Comparison of ENCODE assay signal across 21 cellular contexts in genomic region chr1:31159869-31160611, GRCh38.
A peak's percentile ranks its signal among the peaks of the same experiment; 100 is the strongest.
DNase-seq lines count a peak whose midpoint lies in the region; ATAC-seq, FAIRE-seq and TF ChIP-seq lines count a peak whose summit lies in the region.
"Had no signal": no experiment of that assay in that cellular context is flagged by ENCODE, and none has a peak within 500 bp of the region (broad histone marks: within the 10 kb centered on the region; RNA-seq: fewer than 3 reads in every experiment).

No MANE protein-coding gene starts in this region.

- H3K9ac ChIP-seq in K562 (ENCODE audit: insufficient read depth in 1 of 2, low read depth in 2 of 2, low read length in 2 of 2): peak overlapping the region; percentile 14 to 66; a peak in 3 of 4 replicates

- ATAC-seq in K562 (peak; percentile 26), mucosa of descending colon (peak; percentile 29), upper lobe of right lung (no peak)
- ATAC-seq in stimulated activated naive B cell treated with anti-CD40 and anti-IgM and Interleukin-4, amounts not matched to agents 10 μg/mL and 1 μg/mL and 100 μg/mL, for 72 hours (replicated peaks): no peak
- ATAC-seq: PC-3 had no signal

- no TSS peak for BruUV-seq in K562 (replicated peaks; lab: Mats Ljungman, UMichigan)

- in situ Hi-C loops in K562 (cut with MboI): no loop called here

- TF ChIP-seq POLR2A in K562 (conservative IDR thresholded peaks at IDR 0.05): no peak

- no peaks in the 10 kb centered on the region for H3K36me3 ChIP-seq in K562 (ENCODE audit: control insufficient read depth, insufficient read depth, low read length)
- no peaks in the 10 kb centered on the region for H3K36me3 ChIP-seq in mucosa of descending colon (ENCODE audit: low read depth)
- no peaks in the 10 kb centered on the region for H3K36me3 ChIP-seq in upper lobe of right lung

- H3K9me3 ChIP-seq in K562 (replicated peaks; ENCODE audit: control insufficient read depth, insufficient read depth, low read depth, low read length) (no peaks in the 10 kb centered on the region), mucosa of descending colon (no peaks in the 10 kb centered on the region), upper lobe of right lung (no peaks in the 10 kb centered on the region)

- H3K4me1 ChIP-seq in K562 (replicated peaks in 1 of 2; ENCODE audit: control insufficient read depth in 2 of 2, insufficient read depth in 2 of 2, low read length in 2 of 2): peaks cover 32 to 45% of the 10 kb centered on the region in 2 experiments
- no peaks in the 10 kb centered on the region for H3K4me1 ChIP-seq in mucosa of descending colon (ENCODE audit: low read depth)
- peaks cover 7% of the 10 kb centered on the region for H3K4me1 ChIP-seq in upper lobe of right lung

- H4K20me1 ChIP-seq in K562 (replicated peaks; ENCODE audit: control insufficient read depth, insufficient read depth, low read length): no peaks in the 10 kb centered on the region

- no peak for TF ChIP-seq CTCF in K562 (IDR thresholded peaks at IDR 0.05 in 2 of 3, conservative IDR thresholded peaks at IDR 0.05 in 1 of 3; ENCODE audit: insufficient read depth in 2 of 3, low read depth in 1 of 3, low read length in 3 of 3)
- TF ChIP-seq CTCF in mucosa of descending colon (IDR thresholded peaks at IDR 0.05): no peak
- no peak for TF ChIP-seq CTCF in upper lobe of right lung (IDR thresholded peaks at IDR 0.05)

- H2AFZ ChIP-seq in K562 (ENCODE audit: low read depth, low read length): peak overlapping the region; percentile 82

- H3K27me3 ChIP-seq in K562 (ENCODE audit: control insufficient read depth in 2 of 2, insufficient read depth in 2 of 2, low read length in 2 of 2) (no peaks in the 10 kb centered on the region), upper lobe of right lung (no peaks in the 10 kb centered on the region)

- intact Hi-C loops in K562 (cut with micrococcal nuclease): loop anchor here (10.0 kb wide), 1 partner anchor 185 kb away; no protein-coding TSS in a partner anchor
- intact Hi-C loops in mucosa of descending colon (cut with DNase I, micrococcal nuclease): no loop called here
- intact Hi-C loops in upper lobe of right lung (cut with DNase I): no loop called here

- TF ChIP-seq EP300 in K562 (IDR thresholded peaks at IDR 0.05; ENCODE audit: low read length): peak; percentile 64

- 28% methylated on average over 9 of the region's 9 CpGs for WGBS in K562 (ENCODE audit: insufficient coverage, low coverage, missing lambda C conversion rate)

- H3K36me3 Mint-ChIP-seq in activated naive CD4-positive, alpha-beta T cell treated with anti-CD3 and anti-CD28 coated beads, Interleukin-2, amount 50 U/mL, for 24 hours: no peaks in the 10 kb centered on the region
- H3K36me3 Mint-ChIP-seq in activated naive CD4-positive, alpha-beta T cell treated with anti-CD3 and anti-CD28 coated beads, Interleukin-2, amount 10 ng/mL, durations not matched to agents 7 days and 5 days: no peaks in the 10 kb centered on the region
- H3K36me3 Mint-ChIP-seq in stimulated activated naive B cell treated with anti-CD40 and anti-IgM and Interleukin-4, amounts not matched to agents 10 μg/mL and 1 μg/mL and 100 μg/mL, for 72 hours: peaks cover 2 to 3% of the 10 kb centered on the region in 2 donors

- TF ChIP-seq RAD21 in K562 (CRISPR knock-in tag; conservative IDR thresholded peaks at IDR 0.05 in 1 of 2, IDR thresholded peaks at IDR 0.05 in 1 of 2): peak; percentile 19 to 21; a peak in 3 of 4 replicates

- peak overlapping the region; percentile 51; the same call in 1 of the 2 replicates for H3K4me2 ChIP-seq in K562 (ENCODE audit: insufficient read depth, low read length)

- H3K27ac Mint-ChIP-seq in activated naive CD4-positive, alpha-beta T cell treated with anti-CD3 and anti-CD28 coated beads, Interleukin-2, amount 50 U/mL, for 24 hours: peak overlapping the region; percentile 72
- H3K27ac Mint-ChIP-seq in activated naive CD4-positive, alpha-beta T cell treated with anti-CD3 and anti-CD28 coated beads, Interleukin-2, amount 10 ng/mL, durations not matched to agents 7 days and 5 days: no peak overlapping the region
- peak overlapping the region; percentile 5 for H3K27ac Mint-ChIP-seq in stimulated activated naive B cell treated with anti-CD40 and anti-IgM and Interleukin-4, amounts not matched to agents 10 μg/mL and 1 μg/mL and 100 μg/mL, for 72 hours

- peak; percentile 81 for FAIRE-seq in K562 (lab: Jason Lieb, UNC)
- FAIRE-seq: HTR-8/SVneo had no signal

- H3K27ac ChIP-seq in K562 (ENCODE audit: extremely low read depth, low read depth, low read length) (peak overlapping the region; percentile 47), upper lobe of right lung (no peak overlapping the region)
- H3K27ac ChIP-seq: 22Rv1, C4-2B, HL-60 had no signal

- CTCF ChIA-PET in activated naive CD4-positive, alpha-beta T cell treated with anti-CD3 and anti-CD28 coated beads, Interleukin-2, amount 10 ng/mL, durations not matched to agents 7 days and 5 days (lab: Charles Lee): interaction anchor here (0.6 kb wide), 1 partner anchor 32 kb away, joined by 5 read pairs; no protein-coding TSS in a partner anchor
- CTCF ChIA-PET in K562 (lab: Yijun Ruan, JAX; ENCODE audit: low intra/inter-chr PET ratio): no interaction called here

- no peak overlapping the region for H3K4me3 Mint-ChIP-seq in activated naive CD4-positive, alpha-beta T cell treated with anti-CD3 and anti-CD28 coated beads, Interleukin-2, amount 50 U/mL, for 24 hours
- no peak overlapping the region for H3K4me3 Mint-ChIP-seq in activated naive CD4-positive, alpha-beta T cell treated with anti-CD3 and anti-CD28 coated beads, Interleukin-2, amount 10 ng/mL, durations not matched to agents 7 days and 5 days
- H3K4me3 Mint-ChIP-seq in stimulated activated naive B cell treated with anti-CD40 and anti-IgM and Interleukin-4, amounts not matched to agents 10 μg/mL and 1 μg/mL and 100 μg/mL, for 72 hours: no peak overlapping the region
- H3K4me3 Mint-ChIP-seq: H9 had no signal

- peaks cover 4% of the 10 kb centered on the region; the same call in 1 of the 3 replicates for H3K79me2 ChIP-seq in K562 (ENCODE audit: control insufficient read depth, insufficient read depth, low read length)

- no peak overlapping the region for H3K4me3 ChIP-seq in K562
- H3K4me3 ChIP-seq in mucosa of descending colon: no peak overlapping the region
- H3K4me3 ChIP-seq in upper lobe of right lung: no peak overlapping the region

- H3K9me1 ChIP-seq in K562 (ENCODE audit: control insufficient read depth, insufficient read depth, low read length): no peaks in the 10 kb centered on the region

- POLR2A ChIA-PET in K562 (lab: Yijun Ruan, JAX): interaction anchor here (0.6 to 3.6 kb wide), 3 partner anchors 10 to 1619 kb away, joined by 3 to 20 read pairs (median 3); no protein-coding TSS in a partner anchor

- no peak for DNase-seq in activated naive CD4-positive, alpha-beta T cell treated with anti-CD3 and anti-CD28 coated beads, Interleukin-2, amount 10 ng/mL, durations not matched to agents 7 days and 5 days
- DNase-seq in K562 (ENCODE audit: extremely low read depth in 1 of 4, low spot score in 3 of 4): peak; percentile 51 to 86 (median 60)
- peak in 1 of 3 donors; percentile 43 for DNase-seq in mucosa of descending colon
- no peak for DNase-seq in stimulated activated naive B cell treated with anti-CD40 and anti-IgM and Interleukin-4, amounts not matched to agents 10 μg/mL and 1 μg/mL and 100 μg/mL, for 72 hours
- no peak for DNase-seq in SKM-1 treated with dmso at 0.1 percent for 144 hours (lab: John Stamatoyannopoulos, UW; ENCODE audit: unreplicated experiment)
- DNase-seq in upper lobe of right lung: no peak
- DNase-seq in iPS-NIHi11 (ENCODE audit: low spot score): no peak
- DNase-seq: AML-193, DMS79 treated with DMSO at 0.1 percent for 48 hours, H9, NCI-H1092 treated with DMSO at 0.1 percent for 48 hours, NCI-H2081, NCI-H510A treated with DMSO at 0.1 percent for 48 hours, NCI-H82, PC-3, RPMI8226 had no signal

- no peaks in the 10 kb centered on the region for H3K9me3 Mint-ChIP-seq in activated naive CD4-positive, alpha-beta T cell treated with anti-CD3 and anti-CD28 coated beads, Interleukin-2, amount 50 U/mL, for 24 hours
- no peaks in the 10 kb centered on the region for H3K9me3 Mint-ChIP-seq in activated naive CD4-positive, alpha-beta T cell treated with anti-CD3 and anti-CD28 coated beads, Interleukin-2, amount 10 ng/mL, durations not matched to agents 7 days and 5 days
- no peaks in the 10 kb centered on the region for H3K9me3 Mint-ChIP-seq in stimulated activated naive B cell treated with anti-CD40 and anti-IgM and Interleukin-4, amounts not matched to agents 10 μg/mL and 1 μg/mL and 100 μg/mL, for 72 hours
- H3K9me3 Mint-ChIP-seq: H9 had no signal

- peaks cover 10% of the 10 kb centered on the region for H3K4me1 Mint-ChIP-seq in activated naive CD4-positive, alpha-beta T cell treated with anti-CD3 and anti-CD28 coated beads, Interleukin-2, amount 50 U/mL, for 24 hours
- H3K4me1 Mint-ChIP-seq in activated naive CD4-positive, alpha-beta T cell treated with anti-CD3 and anti-CD28 coated beads, Interleukin-2, amount 10 ng/mL, durations not matched to agents 7 days and 5 days: peaks cover 20% of the 10 kb centered on the region
- H3K4me1 Mint-ChIP-seq in stimulated activated naive B cell treated with anti-CD40 and anti-IgM and Interleukin-4, amounts not matched to agents 10 μg/mL and 1 μg/mL and 100 μg/mL, for 72 hours: peaks cover 5 to 9% of the 10 kb centered on the region in 2 donors

- peaks cover 1% of the 10 kb centered on the region for H3K27me3 Mint-ChIP-seq in activated naive CD4-positive, alpha-beta T cell treated with anti-CD3 and anti-CD28 coated beads, Interleukin-2, amount 50 U/mL, for 24 hours
- H3K27me3 Mint-ChIP-seq in activated naive CD4-positive, alpha-beta T cell treated with anti-CD3 and anti-CD28 coated beads, Interleukin-2, amount 10 ng/mL, durations not matched to agents 7 days and 5 days: peaks cover 13% of the 10 kb centered on the region
- H3K27me3 Mint-ChIP-seq in stimulated activated naive B cell treated with anti-CD40 and anti-IgM and Interleukin-4, amounts not matched to agents 10 μg/mL and 1 μg/mL and 100 μg/mL, for 72 hours: peaks cover 7 to 16% of the 10 kb centered on the region in 2 donors

TF ChIP-seq in K562, 482 proteins besides CTCF, POLR2A, EP300 and RAD21 (continues in another document):
- TF ChIP-seq FOXK2 (conservative IDR thresholded peaks at IDR 0.05 in 1 of 2, IDR thresholded peaks at IDR 0.05 in 1 of 2; ENCODE audit: low read depth in 2 of 2): peak in 1 of 2 experiments; percentile 42; a peak in 1 of 4 replicates
- TF ChIP-seq NFIX (CRISPR knock-in tag; IDR thresholded peaks at IDR 0.05; ENCODE audit: low read depth): no peak
- peak; percentile 48 for TF ChIP-seq TAL1 (IDR thresholded peaks at IDR 0.05)
- TF ChIP-seq RHOXF2B (CRISPR knock-in tag; conservative IDR thresholded peaks at IDR 0.05): no peak
- no peak for TF ChIP-seq ILF3 (IDR thresholded peaks at IDR 0.05; ENCODE audit: borderline replicate concordance)
- TF ChIP-seq RFX7 (CRISPR knock-in tag; IDR thresholded peaks at IDR 0.05): peak; percentile 67; the same call in 1 of the 2 replicates
- no peak for TF ChIP-seq ZNF57 (CRISPR knock-in tag; IDR thresholded peaks at IDR 0.05)
- no peak for TF ChIP-seq TGIF2 (CRISPR knock-in tag; IDR thresholded peaks at IDR 0.05)
- TF ChIP-seq ZNF140 (CRISPR knock-in tag; IDR thresholded peaks at IDR 0.05): no peak

Comparison
In these comparisons a context has a peak if more than half of its experiments do, and no peak if none do; other contexts are left out.
1. DNase-seq: peak in K562 (4 of 4); none in activated naive CD4-positive, alpha-beta T cell treated with anti-CD3 and anti-CD28 coated beads, Interleukin-2, amount 10 ng/mL, durations not matched to agents 7 days and 5 days (single experiment), stimulated activated naive B cell treated with anti-CD40 and anti-IgM and Interleukin-4, amounts not matched to agents 10 μg/mL and 1 μg/mL and 100 μg/mL, for 72 hours (single experiment), SKM-1 treated with dmso at 0.1 percent for 144 hours (single experiment), upper lobe of right lung (single experiment) and iPS-NIHi11 (single experiment).
2. ATAC-seq: peak in K562 (single experiment) and mucosa of descending colon (single experiment); none in stimulated activated naive B cell treated with anti-CD40 and anti-IgM and Interleukin-4, amounts not matched to agents 10 μg/mL and 1 μg/mL and 100 μg/mL, for 72 hours (0 of 2) and upper lobe of right lung (single experiment).